ENCODE assay signal across 1 cellular context in genomic region chr17:41521574-41522261, GRCh38.
TF ChIP-seq lines count a peak whose summit lies in the region.

No MANE protein-coding gene starts in this region.

TF ChIP-seq in A549, 52 proteins besides CTCF, POLR2A, EP300 and RAD21 (continued from another document):
- TF ChIP-seq KDM1A (IDR thresholded peaks at IDR 0.05; ENCODE audit: low read depth), result 0 out of 2 replicates have a peak, but pooled peaks have one; percentile 56
- no peak for TF ChIP-seq JUN (IDR thresholded peaks at IDR 0.05)
- TF ChIP-seq HDAC2 (IDR thresholded peaks at IDR 0.05), result 0 out of 2 replicates have a peak, but pooled peaks have one; percentile 23
- TF ChIP-seq REST (IDR thresholded peaks at IDR 0.05), result no peak
- no peak for TF ChIP-seq KDM5A (IDR thresholded peaks at IDR 0.05)
- TF ChIP-seq PBX3 (IDR thresholded peaks at IDR 0.05), result no peak
- TF ChIP-seq FOSB (CRISPR knock-in tag; IDR thresholded peaks at IDR 0.05), result no peak
- no peak for TF ChIP-seq RFX5 (IDR thresholded peaks at IDR 0.05)
- no peak for TF ChIP-seq CEBPB (IDR thresholded peaks at IDR 0.05)
- 0 out of 2 replicates have a peak, but pooled peaks have one; percentile 14 for TF ChIP-seq MAX (IDR thresholded peaks at IDR 0.05)
- no peak for TF ChIP-seq ZNF302 (CRISPR knock-in tag; IDR thresholded peaks at IDR 0.05)
- TF ChIP-seq PHF8 (IDR thresholded peaks at IDR 0.05; ENCODE audit: borderline replicate concordance, low read depth), result no peak
- no peak for TF ChIP-seq TP53 (CRISPR knock-in tag; IDR thresholded peaks at IDR 0.05)
- TF ChIP-seq ZSCAN20 (CRISPR knock-in tag; IDR thresholded peaks at IDR 0.05), result no peak
- TF ChIP-seq HEYL (CRISPR knock-in tag; IDR thresholded peaks at IDR 0.05), result no peak
- TF ChIP-seq NR3C1 (IDR thresholded peaks at IDR 0.05), result no peak
- no peak for TF ChIP-seq HOXB5 (CRISPR knock-in tag; IDR thresholded peaks at IDR 0.05)
- no peak for TF ChIP-seq CBX8 (IDR thresholded peaks at IDR 0.05)
- TF ChIP-seq NFE2L2 (conservative IDR thresholded peaks at IDR 0.05; ENCODE audit: low read length), result no peak
- no peak for TF ChIP-seq MYC (IDR thresholded peaks at IDR 0.05; ENCODE audit: borderline replicate concordance, low read length)
- TF ChIP-seq POLR2AphosphoS2 (conservative IDR thresholded peaks at IDR 0.05; ENCODE audit: low read length), result no peak
- no peak for TF ChIP-seq CHD4 (IDR thresholded peaks at IDR 0.05; ENCODE audit: borderline replicate concordance)
- no peak for TF ChIP-seq RNF2 (IDR thresholded peaks at IDR 0.05; ENCODE audit: borderline replicate concordance, low read depth)
- TF ChIP-seq SREBF2 (IDR thresholded peaks at IDR 0.05), result no peak
- no peak for TF ChIP-seq CHD2 (IDR thresholded peaks at IDR 0.05; ENCODE audit: low read length, partially characterized antibody)
